Comparison of ENCODE assay signal across 8 cellular contexts in genomic region chr11:107457558-107458271, GRCh38. TPM values are rescaled to one million over a fixed set of nuclear protein-coding genes. Genes with fewer than 3 reads are reported as not detected.
A peak's percentile ranks its signal among the peaks of the same experiment; 100 is the strongest.
DNase-seq lines count a peak whose midpoint lies in the region; ATAC-seq lines count a peak whose summit lies in the region.

TSS of gene CWF19L2 (minus strand) at chr11:107457825. CDS start at chr11:107457816, 9 bp downstream.

- no peaks in the 10 kb centered on the region for H3K9me3 Mint-ChIP-seq in CD8-positive, alpha-beta memory T cell

- peak; percentile 79 to 93 (median 91) for DNase-seq in CD8-positive, alpha-beta memory T cell
- DNase-seq in HS-5 (ENCODE audit: low read depth) = peak; percentile 71
- peak; percentile 81 for DNase-seq in NK-92 treated with Interleukin-12 subunit alpha and Interleukin-12 subunit beta, amount 100 ng/mL, for 24 hours (lab: John Stamatoyannopoulos, UW)
- DNase-seq in activated CD8-positive, alpha-beta memory T cell treated with anti-CD3 and anti-CD28 coated beads for 24 hours = peak; percentile 87
- DNase-seq in effector memory CD4-positive, alpha-beta T cell = peak; percentile 79 to 86 (median 80)
- peak; percentile 97 for DNase-seq in medulla oblongata (ENCODE audit: extremely low spot score)
- DNase-seq in stimulated activated CD8-positive, alpha-beta memory T cell treated with anti-CD3 and anti-CD28 coated beads, Interleukin-12 subunit alpha, Interleukin-12 subunit beta, amount 100 ng/mL, for 1 hour (ENCODE audit: low read depth) = peak; percentile 82

- CTCF ChIA-PET in CD8-positive, alpha-beta memory T cell (lab: Charles Lee) = interaction anchor here (1.3 to 1.7 kb wide), 3 partner anchors 62 to 551 kb away, joined by 3 to 4 read pairs (median 4); partner anchors contain the start of gene CUL5

- no peaks in the 10 kb centered on the region for H3K9me3 ChIP-seq in CD8-positive, alpha-beta memory T cell (ENCODE audit: low read length)
- H3K9me3 ChIP-seq in effector memory CD4-positive, alpha-beta T cell (ENCODE audit: control insufficient read depth, low read length) = no peaks in the 10 kb centered on the region

- peak within 1 kb of the TSS; percentile 74 for H3K4me3 ChIP-seq in CD8-positive, alpha-beta memory T cell (ENCODE audit: low read length)
- H3K4me3 ChIP-seq in effector memory CD4-positive, alpha-beta T cell (ENCODE audit: insufficient read depth, low read depth, low read length, poor library complexity, severe bottlenecking) = peak within 1 kb of the TSS; percentile 91

- H3K27me3 Mint-ChIP-seq in CD8-positive, alpha-beta memory T cell = peaks cover 1 to 6% of the 10 kb centered on the region in 2 donors

- H3K4me1 Mint-ChIP-seq in CD8-positive, alpha-beta memory T cell = peaks cover 28 to 42% (median 37%) of the 10 kb centered on the region in 3 donors

- POLR2A ChIA-PET in CD8-positive, alpha-beta memory T cell (lab: Charles Lee) = interaction anchor here (0.7 kb wide), 1 partner anchor 106 kb away, joined by 4 read pairs; no protein-coding TSS in a partner anchor

- H3K36me3 Mint-ChIP-seq in CD8-positive, alpha-beta memory T cell = peaks cover 0 to 40% (median 6%) of the 10 kb centered on the region in 3 donors

- peak within 1 kb of the TSS; percentile 72 for H3K27ac ChIP-seq in CD8-positive, alpha-beta memory T cell (ENCODE audit: low read depth, low read length)
- peak within 1 kb of the TSS; percentile 82 for H3K27ac ChIP-seq in effector memory CD4-positive, alpha-beta T cell (ENCODE audit: insufficient read depth, low read length, poor library complexity, severe bottlenecking)

- H3K36me3 ChIP-seq in CD8-positive, alpha-beta memory T cell (ENCODE audit: insufficient read depth, low read length) = no peaks in the 10 kb centered on the region
- H3K36me3 ChIP-seq in effector memory CD4-positive, alpha-beta T cell (ENCODE audit: control insufficient read depth, insufficient read depth, low read length) = peaks cover 15% of the 10 kb centered on the region

- peak; percentile 94 for ATAC-seq in GM19468 (IDR thresholded peaks at IDR 0.05; ENCODE audit: extremely low read depth, unreplicated experiment)

- peak within 1 kb of the TSS; percentile 82 to 98 (median 90) for H3K27ac Mint-ChIP-seq in CD8-positive, alpha-beta memory T cell

- no peaks in the 10 kb centered on the region for H3K27me3 ChIP-seq in CD8-positive, alpha-beta memory T cell (ENCODE audit: insufficient read depth, low read length, poor library complexity, severe bottlenecking)
- H3K27me3 ChIP-seq in effector memory CD4-positive, alpha-beta T cell (replicated peaks; ENCODE audit: control insufficient read depth, insufficient read depth, low read length, poor library complexity, severe bottlenecking) = no peaks in the 10 kb centered on the region

- H3K4me1 ChIP-seq in CD8-positive, alpha-beta memory T cell (ENCODE audit: insufficient read depth, low read length) = peaks cover 11% of the 10 kb centered on the region
- no peaks in the 10 kb centered on the region for H3K4me1 ChIP-seq in effector memory CD4-positive, alpha-beta T cell (ENCODE audit: control insufficient read depth, insufficient read depth, low read length, poor library complexity, severe bottlenecking)

- H3K4me3 Mint-ChIP-seq in CD8-positive, alpha-beta memory T cell = peak within 1 kb of the TSS; percentile 90 to 97 (median 92)

RNA-seq across cellular contexts. Expression of gene CWF19L2, which starts in this region (rescaled TPM):
- total RNA-seq in CD8-positive, alpha-beta memory T cell = 10 to 100 TPM; 15.7 to 16.5 TPM
- polyA plus RNA-seq in CD8-positive, alpha-beta memory T cell = 8.0 TPM

Comparison
In these comparisons a context has a peak if more than half of its experiments do, and no peak if none do; other contexts are left out.
1. Peak in every context shown above with its lines: DNase-seq, ATAC-seq, H3K4me3 ChIP-seq and H3K27ac ChIP-seq.